In genomic region chr6:107493158-107494057, GRCh38 we compare ENCODE assay signal across 1 cellular context.
A peak's percentile ranks its signal among the peaks of the same experiment; 100 is the strongest.
TF ChIP-seq lines count a peak whose summit lies in the region.

No MANE protein-coding gene starts in this region.

TF ChIP-seq in HEK293, 187 proteins besides CTCF, POLR2A, EP300 and RAD21 (continued from another document and continues in another):
- TF ChIP-seq ZBTB10 (tag by site-specific recombination; IDR thresholded peaks at IDR 0.05) (no peak), ZNF707 (tag by site-specific recombination; IDR thresholded peaks at IDR 0.05) (no peak), ZFP3 (tag by site-specific recombination; IDR thresholded peaks at IDR 0.05; ENCODE audit: low read depth) (no peak), YY2 (tag by site-specific recombination; IDR thresholded peaks at IDR 0.05) (no peak), GLI4 (tag by site-specific recombination; IDR thresholded peaks at IDR 0.05) (no peak), ZNF26 (tag by site-specific recombination; IDR thresholded peaks at IDR 0.05) (no peak), ZNF174 (tag by site-specific recombination; IDR thresholded peaks at IDR 0.05) (no peak), ZNF112 (tag by site-specific recombination; IDR thresholded peaks at IDR 0.05) (no peak), PRDM4 (tag by site-specific recombination; IDR thresholded peaks at IDR 0.05) (peak; percentile 90), ZFP37 (tag by site-specific recombination; IDR thresholded peaks at IDR 0.05) (no peak), ZNF48 (tag by site-specific recombination; IDR thresholded peaks at IDR 0.05) (no peak), ZNF169 (tag by site-specific recombination; IDR thresholded peaks at IDR 0.05) (no peak), HOXC10 (CRISPR knock-in tag; IDR thresholded peaks at IDR 0.05) (no peak), ZNF202 (tag by site-specific recombination; IDR thresholded peaks at IDR 0.05; ENCODE audit: borderline replicate concordance) (no peak), PRDM6 (tag by site-specific recombination; IDR thresholded peaks at IDR 0.05) (peak; percentile 88), ZNF239 (tag by site-specific recombination; IDR thresholded peaks at IDR 0.05) (no peak), ZNF423 (tag by site-specific recombination; IDR thresholded peaks at IDR 0.05) (0 out of 2 replicates have a peak, but pooled peaks have one; percentile 22), ZNF184 (tag by site-specific recombination; IDR thresholded peaks at IDR 0.05) (no peak), ZNF366 (tag by site-specific recombination; conservative IDR thresholded peaks at IDR 0.05) (peak; percentile 80), ZBTB21 (tag by site-specific recombination; IDR thresholded peaks at IDR 0.05) (no peak), ZNF561 (tag by site-specific recombination; IDR thresholded peaks at IDR 0.05; ENCODE audit: borderline replicate concordance) (0 out of 2 replicates have a peak, but pooled peaks have one; percentile 52), SALL2 (tag by site-specific recombination; IDR thresholded peaks at IDR 0.05; ENCODE audit: borderline replicate concordance) (no peak), TRIM28 (IDR thresholded peaks at IDR 0.05; ENCODE audit: borderline replicate concordance, low read length) (peak; percentile 91), IKZF3 (tag by site-specific recombination; IDR thresholded peaks at IDR 0.05) (peak; percentile 97), PRDM1 (tag by site-specific recombination; IDR thresholded peaks at IDR 0.05) (peak; percentile 95), ZNF792 (tag by site-specific recombination; IDR thresholded peaks at IDR 0.05) (peak; percentile 100), ZSCAN30 (tag by site-specific recombination; IDR thresholded peaks at IDR 0.05) (0 out of 2 replicates have a peak, but pooled peaks have one; percentile 87), ZNF362 (tag by site-specific recombination; IDR thresholded peaks at IDR 0.05) (peak; percentile 84), ZBTB1 (tag by site-specific recombination; IDR thresholded peaks at IDR 0.05) (0 out of 2 replicates have a peak, but pooled peaks have one; percentile 20), ZEB2 (tag by site-specific recombination; IDR thresholded peaks at IDR 0.05) (peak; percentile 79), ZNF211 (tag by site-specific recombination; IDR thresholded peaks at IDR 0.05; ENCODE audit: low read depth) (no peak), MYNN (tag by site-specific recombination; IDR thresholded peaks at IDR 0.05; ENCODE audit: borderline replicate concordance) (no peak), ZNF266 (tag by site-specific recombination; IDR thresholded peaks at IDR 0.05; ENCODE audit: low read depth) (no peak)
- TF ChIP-seq, protein P1, sequence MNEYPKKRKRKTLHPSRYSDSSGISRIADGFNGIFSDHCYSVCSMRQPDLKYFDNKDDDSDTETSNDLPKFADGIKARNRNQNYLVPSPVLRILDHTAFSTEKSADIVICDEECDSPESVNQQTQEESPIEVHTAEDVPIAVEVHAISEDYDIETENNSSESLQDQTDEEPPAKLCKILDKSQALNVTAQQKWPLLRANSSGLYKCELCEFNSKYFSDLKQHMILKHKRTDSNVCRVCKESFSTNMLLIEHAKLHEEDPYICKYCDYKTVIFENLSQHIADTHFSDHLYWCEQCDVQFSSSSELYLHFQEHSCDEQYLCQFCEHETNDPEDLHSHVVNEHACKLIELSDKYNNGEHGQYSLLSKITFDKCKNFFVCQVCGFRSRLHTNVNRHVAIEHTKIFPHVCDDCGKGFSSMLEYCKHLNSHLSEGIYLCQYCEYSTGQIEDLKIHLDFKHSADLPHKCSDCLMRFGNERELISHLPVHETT (tag by site-specific recombination; IDR thresholded peaks at IDR 0.05), result no peak
- TF ChIP-seq, protein P2, sequence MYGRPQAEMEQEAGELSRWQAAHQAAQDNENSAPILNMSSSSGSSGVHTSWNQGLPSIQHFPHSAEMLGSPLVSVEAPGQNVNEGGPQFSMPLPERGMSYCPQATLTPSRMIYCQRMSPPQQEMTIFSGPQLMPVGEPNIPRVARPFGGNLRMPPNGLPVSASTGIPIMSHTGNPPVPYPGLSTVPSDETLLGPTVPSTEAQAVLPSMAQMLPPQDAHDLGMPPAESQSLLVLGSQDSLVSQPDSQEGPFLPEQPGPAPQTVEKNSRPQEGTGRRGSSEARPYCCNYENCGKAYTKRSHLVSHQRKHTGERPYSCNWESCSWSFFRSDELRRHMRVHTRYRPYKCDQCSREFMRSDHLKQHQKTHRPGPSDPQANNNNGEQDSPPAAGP (tag by site-specific recombination; IDR thresholded peaks at IDR 0.05), result no peak
- TF ChIP-seq, protein P3, sequence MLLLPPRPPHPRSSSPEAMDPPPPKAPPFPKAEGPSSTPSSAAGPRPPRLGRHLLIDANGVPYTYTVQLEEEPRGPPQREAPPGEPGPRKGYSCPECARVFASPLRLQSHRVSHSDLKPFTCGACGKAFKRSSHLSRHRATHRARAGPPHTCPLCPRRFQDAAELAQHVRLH (tag by site-specific recombination; IDR thresholded peaks at IDR 0.05), result peak; percentile 95
- TF ChIP-seq, protein P4, sequence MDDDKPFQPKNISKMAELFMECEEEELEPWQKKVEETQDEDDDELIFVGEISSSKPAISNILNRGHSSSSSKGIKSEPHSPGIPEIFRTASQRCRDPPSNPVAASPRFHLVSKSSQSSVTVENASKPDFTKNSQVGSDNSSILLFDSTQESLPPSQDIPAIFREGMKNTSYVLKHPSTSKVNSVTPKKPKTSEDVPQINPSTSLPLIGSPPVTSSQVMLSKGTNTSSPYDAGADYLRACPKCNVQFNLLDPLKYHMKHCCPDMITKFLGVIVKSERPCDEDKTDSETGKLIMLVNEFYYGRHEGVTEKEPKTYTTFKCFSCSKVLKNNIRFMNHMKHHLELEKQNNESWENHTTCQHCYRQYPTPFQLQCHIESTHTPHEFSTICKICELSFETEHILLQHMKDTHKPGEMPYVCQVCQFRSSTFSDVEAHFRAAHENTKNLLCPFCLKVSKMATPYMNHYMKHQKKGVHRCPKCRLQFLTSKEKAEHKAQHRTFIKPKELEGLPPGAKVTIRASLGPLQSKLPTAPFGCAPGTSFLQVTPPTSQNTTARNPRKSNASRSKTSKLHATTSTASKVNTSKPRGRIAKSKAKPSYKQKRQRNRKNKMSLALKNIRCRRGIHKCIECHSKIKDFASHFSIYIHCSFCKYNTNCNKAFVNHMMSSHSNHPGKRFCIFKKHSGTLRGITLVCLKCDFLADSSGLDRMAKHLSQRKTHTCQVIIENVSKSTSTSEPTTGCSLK (tag by site-specific recombination; IDR thresholded peaks at IDR 0.05), result no peak
- TF ChIP-seq, protein P5, sequence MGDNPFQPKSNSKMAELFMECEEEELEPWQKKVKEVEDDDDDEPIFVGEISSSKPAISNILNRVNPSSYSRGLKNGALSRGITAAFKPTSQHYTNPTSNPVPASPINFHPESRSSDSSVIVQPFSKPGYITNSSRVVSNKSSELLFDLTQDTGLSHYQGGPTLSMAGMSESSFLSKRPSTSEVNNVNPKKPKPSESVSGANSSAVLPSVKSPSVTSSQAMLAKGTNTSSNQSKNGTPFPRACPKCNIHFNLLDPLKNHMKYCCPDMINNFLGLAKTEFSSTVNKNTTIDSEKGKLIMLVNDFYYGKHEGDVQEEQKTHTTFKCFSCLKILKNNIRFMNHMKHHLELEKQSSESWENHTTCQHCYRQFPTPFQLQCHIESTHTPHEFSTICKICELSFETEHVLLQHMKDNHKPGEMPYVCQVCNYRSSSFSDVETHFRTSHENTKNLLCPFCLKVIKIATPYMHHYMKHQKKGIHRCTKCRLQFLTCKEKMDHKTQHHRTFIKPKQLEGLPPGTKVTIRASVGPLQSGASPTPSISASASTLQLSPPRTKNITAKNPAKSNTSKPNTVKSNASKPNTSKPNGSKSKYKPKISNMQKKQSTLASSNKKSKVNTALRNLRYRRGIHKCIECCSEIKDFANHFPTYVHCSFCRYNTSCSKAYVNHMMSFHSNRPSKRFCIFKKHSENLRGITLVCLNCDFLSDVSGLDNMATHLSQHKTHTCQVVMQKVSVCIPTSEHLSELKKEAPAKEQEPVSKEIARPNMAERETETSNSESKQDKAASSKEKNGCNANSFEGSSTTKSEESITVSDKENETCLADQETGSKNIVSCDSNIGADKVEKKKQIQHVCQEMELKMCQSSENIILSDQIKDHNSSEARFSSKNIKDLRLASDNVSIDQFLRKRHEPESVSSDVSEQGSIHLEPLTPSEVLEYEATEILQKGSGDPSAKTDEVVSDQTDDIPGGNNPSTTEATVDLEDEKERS (tag by site-specific recombination; IDR thresholded peaks at IDR 0.05), result no peak
- TF ChIP-seq, protein P6, sequence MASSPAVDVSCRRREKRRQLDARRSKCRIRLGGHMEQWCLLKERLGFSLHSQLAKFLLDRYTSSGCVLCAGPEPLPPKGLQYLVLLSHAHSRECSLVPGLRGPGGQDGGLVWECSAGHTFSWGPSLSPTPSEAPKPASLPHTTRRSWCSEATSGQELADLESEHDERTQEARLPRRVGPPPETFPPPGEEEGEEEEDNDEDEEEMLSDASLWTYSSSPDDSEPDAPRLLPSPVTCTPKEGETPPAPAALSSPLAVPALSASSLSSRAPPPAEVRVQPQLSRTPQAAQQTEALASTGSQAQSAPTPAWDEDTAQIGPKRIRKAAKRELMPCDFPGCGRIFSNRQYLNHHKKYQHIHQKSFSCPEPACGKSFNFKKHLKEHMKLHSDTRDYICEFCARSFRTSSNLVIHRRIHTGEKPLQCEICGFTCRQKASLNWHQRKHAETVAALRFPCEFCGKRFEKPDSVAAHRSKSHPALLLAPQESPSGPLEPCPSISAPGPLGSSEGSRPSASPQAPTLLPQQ (tag by site-specific recombination; IDR thresholded peaks at IDR 0.05), result peak; percentile 74
- TF ChIP-seq, protein P7, sequence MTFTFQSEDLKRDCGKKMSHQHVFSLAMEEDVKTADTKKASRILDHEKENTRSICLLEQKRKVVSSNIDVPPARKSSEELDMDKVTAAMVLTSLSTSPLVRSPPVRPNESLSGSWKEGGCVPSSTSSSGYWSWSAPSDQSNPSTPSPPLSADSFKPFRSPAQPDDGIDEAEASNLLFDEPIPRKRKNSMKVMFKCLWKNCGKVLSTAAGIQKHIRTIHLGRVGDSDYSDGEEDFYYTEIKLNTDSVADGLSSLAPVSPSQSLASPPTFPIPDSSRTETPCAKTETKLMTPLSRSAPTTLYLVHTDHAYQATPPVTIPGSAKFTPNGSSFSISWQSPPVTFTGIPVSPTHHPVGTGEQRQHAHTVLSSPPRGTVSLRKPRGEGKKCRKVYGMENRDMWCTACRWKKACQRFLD (tag by site-specific recombination; IDR thresholded peaks at IDR 0.05), result no peak
